ENCODE assay signal across 8 cellular contexts in the genomic region with DNA sequence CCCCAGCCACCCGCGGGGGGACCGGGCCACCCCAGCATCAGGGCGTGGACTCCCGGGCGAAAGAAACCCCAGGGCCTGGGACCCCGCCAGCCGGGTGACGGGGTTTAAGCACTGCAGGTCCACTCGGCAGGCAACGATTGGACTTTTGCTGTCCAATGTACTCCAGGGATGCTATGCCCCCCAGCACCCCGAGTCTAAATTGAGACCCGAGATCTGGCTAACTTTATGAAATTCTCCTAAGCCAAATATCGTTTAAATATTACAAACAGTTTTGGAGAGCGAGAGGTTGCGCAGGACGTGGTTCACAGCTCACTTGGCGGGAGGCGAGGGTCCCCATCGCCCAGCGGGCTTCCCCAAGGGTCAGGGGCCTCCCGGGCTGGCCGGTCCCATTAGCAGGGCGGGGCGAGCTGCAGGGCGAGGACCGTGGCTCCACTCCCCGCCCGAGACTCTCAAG. TPM values are rescaled to one million over a fixed set of nuclear protein-coding genes. Genes with fewer than 3 reads are reported as not detected.
A peak's percentile ranks its signal among the peaks of the same experiment; 100 is the strongest.
DNase-seq lines count a peak whose midpoint lies in the region; ATAC-seq and TF ChIP-seq lines count a peak whose summit lies in the region.

No MANE protein-coding gene starts in this region.

- CTCF ChIA-PET in AG04449 (lab: Yijun Ruan, JAX): interaction anchor here (0.6 to 3.2 kb wide), 6 partner anchors 8 to 98 kb away, joined by 3 to 11 read pairs (median 6); no protein-coding TSS in a partner anchor

- peak overlapping the region; percentile 80 for H3K4me3 ChIP-seq in AG04449 (ENCODE audit: low read depth, low read length)
- peak overlapping the region; percentile 77 for H3K4me3 ChIP-seq in SJSA1
- H3K4me3 ChIP-seq in esophagus (ENCODE audit: low read depth in 1 of 2, low read length in 2 of 2): peak overlapping the region; percentile 81 to 92
- peak overlapping the region; percentile 60 to 75 for H3K4me3 ChIP-seq in neutrophil (ENCODE audit: low read depth in 1 of 2, low read length in 1 of 2)

- H3K9me3 ChIP-seq in SJSA1 (replicated peaks): no peaks in the 10 kb centered on the region
- no peaks in the 10 kb centered on the region for H3K9me3 ChIP-seq in esophagus (ENCODE audit: control insufficient read depth in 2 of 2, insufficient read depth in 1 of 2, low read depth in 1 of 2, low read length in 1 of 2)
- no peaks in the 10 kb centered on the region for H3K9me3 ChIP-seq in neutrophil

- H3K36me3 ChIP-seq in SJSA1: peaks cover 45% of the 10 kb centered on the region
- peaks cover 6 to 23% of the 10 kb centered on the region in 2 donors for H3K36me3 ChIP-seq in esophagus (ENCODE audit: control insufficient read depth in 2 of 2, insufficient read depth in 2 of 2, low read length in 1 of 2)
- peaks cover 14% of the 10 kb centered on the region for H3K36me3 ChIP-seq in neutrophil

- no peak overlapping the region for H3K27ac ChIP-seq in SJSA1
- H3K27ac ChIP-seq in esophagus (ENCODE audit: low read depth in 2 of 2, low read length in 1 of 2): peak overlapping the region; percentile 38 to 43
- H3K27ac ChIP-seq in neutrophil: no peak overlapping the region

- POLR2A ChIA-PET in AG04449 (lab: Yijun Ruan, JAX): no interaction called here

- WGBS in esophagus, 2 donors: 0% methylated on average over 25 to 29 of the region's 29 CpGs

- DNase-seq in AG04449 (ENCODE audit: low read depth, low spot score) (no peak), SJSA1 (ENCODE audit: low read depth in 1 of 2, low spot score in 2 of 2) (peak in 1 of 2 experiments; percentile 84), NCI-H1694 treated with DMSO at 0.1 percent for 48 hours (lab: John Stamatoyannopoulos, UW) (no peak), NK-92 (lab: John Stamatoyannopoulos, UW; ENCODE audit: unreplicated experiment) (no peak)

- ATAC-seq in GM21723 (IDR thresholded peaks at IDR 0.05; ENCODE audit: unreplicated experiment) (peak; percentile 11), HG02571 (IDR thresholded peaks at IDR 0.05; ENCODE audit: unreplicated experiment) (no peak)

- TF ChIP-seq CTCF in AG04449 (IDR thresholded peaks at IDR 0.05; ENCODE audit: insufficient read depth, low read length, missing control alignments) (no peak), neutrophil (IDR thresholded peaks at IDR 0.05) (no peak)

- H3K27me3 ChIP-seq in SJSA1 (replicated peaks): no peaks in the 10 kb centered on the region; the same call in 1 of the 2 replicates
- no peaks in the 10 kb centered on the region for H3K27me3 ChIP-seq in esophagus (ENCODE audit: control insufficient read depth in 1 of 2, insufficient read depth in 2 of 2, low read length in 2 of 2)
- peaks cover 15% of the 10 kb centered on the region for H3K27me3 ChIP-seq in neutrophil

- H3K4me1 ChIP-seq in SJSA1 (replicated peaks): peaks cover 21% of the 10 kb centered on the region
- H3K4me1 ChIP-seq in esophagus (ENCODE audit: control insufficient read depth in 2 of 2, insufficient read depth in 2 of 2, low read length in 1 of 2): peaks cover 6 to 8% of the 10 kb centered on the region in 2 donors
- H3K4me1 ChIP-seq in neutrophil (ENCODE audit: control insufficient read depth in 1 of 2, insufficient read depth in 1 of 2, low read depth in 1 of 2, low read length in 1 of 2): peaks cover 19 to 22% of the 10 kb centered on the region in 2 experiments

RNA-seq across cellular contexts. Expression of gene MRPS2, which starts 0.4 kb away (rescaled TPM):
- 12.6 and 21.3 TPM in 2 replicates for total RNA-seq in SJSA1 (2014; rRNA removed; shearing (Covaris generic))
- polyA plus RNA-seq in esophagus: 10 to 100 TPM; 19.3 to 40.8 TPM

RNA-seq across cellular contexts. Expression of gene PPP1R26, which starts 20.5 kb away (rescaled TPM):
- total RNA-seq in SJSA1 (2014; rRNA removed; shearing (Covaris generic)): 11.0 and 16.8 TPM in 2 replicates
- polyA plus RNA-seq in esophagus: 1 to 10 TPM; 4.7 to 6.4 TPM

RNA-seq across cellular contexts. Expression of gene LCN1, which starts 21.1 kb away (rescaled TPM):
- total RNA-seq in SJSA1 (2014; rRNA removed; shearing (Covaris generic)): not detected in 2 replicates
- polyA plus RNA-seq in esophagus: not detected

RNA-seq across cellular contexts. Expression of gene OBP2A, which starts 45.8 kb away (rescaled TPM):
- not detected in 2 replicates for total RNA-seq in SJSA1 (2014; rRNA removed; shearing (Covaris generic))
- not detected for polyA plus RNA-seq in esophagus

Comparison
In these comparisons a context has a peak if more than half of its experiments do, and no peak if none do; other contexts are left out.
1. H3K27ac ChIP-seq: peak in esophagus (2 of 2); none in SJSA1 (single experiment) and neutrophil (single experiment).
2. Peak in every context shown above with its lines, with median percentiles within 50 percentile points of each other: H3K4me3 ChIP-seq.